In genomic region chr4:171759274-171759673, GRCh38 we compare ENCODE assay signal across 32 cellular contexts. TPM values are rescaled to one million over a fixed set of nuclear protein-coding genes. Genes with fewer than 3 reads are reported as not detected.
"Had no signal": no experiment of that assay in that cellular context is flagged by ENCODE, and none has a peak within 500 bp of the region (broad histone marks: within the 10 kb centered on the region; RNA-seq: fewer than 3 reads in every experiment).

No MANE protein-coding gene starts in this region.

- DNase-seq: activated B cell treated with CpG ODN at 0.5 μM for 24 hours; activated CD4-positive, alpha-beta T cell treated with anti-CD3 and anti-CD28 coated beads for 48 hours; activated CD4-positive, alpha-beta T cell treated with anti-CD3 and anti-CD28 coated beads, Interleukin-2, amount 50 U/mL, for 1 hour; activated CD4-positive, alpha-beta T cell treated with anti-CD3 and anti-CD28 coated beads, Interleukin-2, amount 50 U/mL, for 48 hours; activated CD8-positive, alpha-beta memory T cell treated with anti-CD3 and anti-CD28 coated beads for 24 hours; activated CD8-positive, alpha-beta T cell treated with anti-CD3 and anti-CD28 coated beads for 36 hours; activated effector memory CD4-positive, alpha-beta T cell treated with Interleukin-2 at 50 U/mL for 16 hours; activated naive CD4-positive, alpha-beta T cell treated with anti-CD3 and anti-CD28 coated beads for 36 hours; activated naive CD8-positive, alpha-beta T cell treated with anti-CD3 and anti-CD28 coated beads for 36 hours; activated naive CD8-positive, alpha-beta T cell treated with anti-CD3 and anti-CD28 coated beads, Interleukin-2, amount 50 U/mL, for 24 hours; activated T-cell treated with anti-CD3 and anti-CD28 coated beads, Interleukin-2, amount 50 U/mL, for 4 hours; adrenal gland; amygdala; aorta; body of pancreas; caudate nucleus; cortex of kidney; dermis blood vessel endothelial cell; effector CD4-positive, alpha-beta T cell; effector memory CD8-positive, alpha-beta T cell; erythroblast; foreskin keratinocyte; gastrocnemius medialis; glutamatergic neuron; heart left ventricle; T-helper 17 cell; T1000; WERI-Rb-1 had no signal

- H3K4me1 ChIP-seq: adrenal gland, body of pancreas, esophagus muscularis mucosa, foreskin keratinocyte, gastrocnemius medialis, heart left ventricle had no signal

- H3K27ac ChIP-seq: adrenal gland, body of pancreas, esophagus muscularis mucosa, foreskin keratinocyte, gastrocnemius medialis, heart left ventricle, WERI-Rb-1 had no signal

- ATAC-seq: activated CD4-positive, CD25-positive, alpha-beta regulatory T cell treated with anti-CD3 and anti-CD28 coated beads, Interleukin-2, amount 50 U/mL, for 24 hours; activated CD8-positive, alpha-beta T cell treated with anti-CD3 and anti-CD28 coated beads for 36 hours; activated naive CD8-positive, alpha-beta T cell treated with anti-CD3 and anti-CD28 coated beads, Interleukin-2, amount 50 U/mL, for 24 hours; activated T-cell treated with anti-CD3 and anti-CD28 coated beads, Interleukin-2, amount 50 U/mL, for 4 hours; activated T-helper 17 cell treated with anti-CD3 and anti-CD28 coated beads, Interleukin-2, amount 50 U/mL, for 72 hours; body of pancreas; effector memory CD8-positive, alpha-beta T cell; foreskin keratinocyte; gastrocnemius medialis; heart left ventricle; T-helper 17 cell had no signal

- H3K4me3 ChIP-seq: adrenal gland, body of pancreas, esophagus muscularis mucosa, gastrocnemius medialis, heart left ventricle had no signal

- H3K27me3 ChIP-seq: adrenal gland, body of pancreas, esophagus muscularis mucosa, foreskin keratinocyte, gastrocnemius medialis, heart left ventricle had no signal

- H3K9me3 ChIP-seq: adrenal gland, body of pancreas, esophagus muscularis mucosa had no signal

- H3K36me3 ChIP-seq: adrenal gland, esophagus muscularis mucosa, gastrocnemius medialis, heart left ventricle, WERI-Rb-1 had no signal

RNA-seq across cellular contexts. Expression of gene GALNTL6, which starts 53.9 kb away (rescaled TPM):
- total RNA-seq: activated CD8-positive, alpha-beta T cell treated with anti-CD3 and anti-CD28 coated beads for 36 hours; activated naive CD4-positive, alpha-beta T cell treated with anti-CD3 and anti-CD28 coated beads for 36 hours; activated naive CD8-positive, alpha-beta T cell treated with anti-CD3 and anti-CD28 coated beads for 36 hours; activated T-cell treated with anti-CD3 and anti-CD28 coated beads, Interleukin-2, amount 50 U/mL, for 4 hours; activated T-helper 17 cell treated with anti-CD3 and anti-CD28 coated beads, Interleukin-2, amount 50 U/mL, for 72 hours; chondrocyte; dermis blood vessel endothelial cell; foreskin keratinocyte; gastrocnemius medialis; T-helper 17 cell had no signal
- polyA plus RNA-seq: foreskin keratinocyte had no signal
